33 cellular contexts compared by ENCODE assay signal in the genomic region with DNA sequence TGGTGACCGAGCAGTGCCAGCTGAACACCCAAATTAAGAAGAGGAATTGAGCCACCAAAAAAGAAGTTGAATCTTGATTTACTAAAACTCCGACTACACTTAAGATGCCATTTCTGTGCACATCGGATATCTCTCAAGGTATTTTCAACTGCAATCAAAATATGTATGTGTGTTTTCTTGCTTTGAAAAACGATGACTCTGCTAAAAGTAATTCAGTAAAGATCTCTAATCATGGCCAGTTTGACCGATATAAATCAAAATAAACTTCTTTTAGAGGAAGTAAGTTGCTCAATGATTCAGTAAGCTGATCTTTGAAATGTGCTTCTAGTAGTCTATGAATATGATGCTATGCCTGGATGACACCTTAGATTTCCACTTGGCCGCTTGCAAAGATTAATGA.
"Had no signal": no experiment of that assay in that cellular context is flagged by ENCODE, and none has a peak within 500 bp of the region (broad histone marks: within the 10 kb centered on the region; RNA-seq: fewer than 3 reads in every experiment).

No MANE protein-coding gene starts in this region.

- H3K27ac ChIP-seq: adrenal gland, body of pancreas, brain microvascular endothelial cell, breast epithelium, VCaP had no signal

- FAIRE-seq: astrocyte, TTC549 had no signal

- H3K4me3 ChIP-seq: adrenal gland, body of pancreas, breast epithelium had no signal

- H3K27me3 ChIP-seq: adrenal gland, body of pancreas, brain microvascular endothelial cell, breast epithelium had no signal

- H3K9me3 ChIP-seq: adrenal gland, body of pancreas, breast epithelium had no signal

- H3K4me1 ChIP-seq: adrenal gland, body of pancreas, breast epithelium had no signal

- H3K36me3 ChIP-seq: adrenal gland, brain microvascular endothelial cell, breast epithelium had no signal

- ATAC-seq: activated CD8-positive, alpha-beta T cell treated with anti-CD3 and anti-CD28 coated beads for 36 hours; activated naive CD4-positive, alpha-beta T cell treated with anti-CD3 and anti-CD28 coated beads, Interleukin-2, amount 50 U/mL, for 72 hours; activated T-cell treated with anti-CD3 and anti-CD28 coated beads, Interleukin-2, amount 50 U/mL, for 4 hours; activated T-cell treated with anti-CD3 and anti-CD28 coated beads, Interleukin-2, amount 50 U/mL, for 72 hours; activated T-helper 17 cell treated with anti-CD3 and anti-CD28 coated beads, Interleukin-2, amount 50 U/mL, for 72 hours; body of pancreas had no signal

- DNase-seq: activated B cell treated with CpG ODN at 0.5 μM for 24 hours; activated CD4-positive, alpha-beta memory T cell treated with anti-CD3 and anti-CD28 coated beads for 36 hours; activated CD4-positive, alpha-beta T cell treated with anti-CD3 and anti-CD28 coated beads for 4 hours; activated CD4-positive, alpha-beta T cell treated with anti-CD3 and anti-CD28 coated beads, Interleukin-2, amount 10 ng/mL, durations not matched to agents 24 days and 14 days; activated CD4-positive, alpha-beta T cell treated with anti-CD3 and anti-CD28 coated beads, Interleukin-2, amount 50 U/mL, for 1 hour; activated CD4-positive, alpha-beta T cell treated with anti-CD3 and anti-CD28 coated beads, Interleukin-2, amount 50 U/mL, for 4 hours; activated CD4-positive, CD25-positive, alpha-beta regulatory T cell treated with anti-CD3 and anti-CD28 coated beads, Interleukin-2, amount 50 U/mL, for 72 hours; activated CD8-positive, alpha-beta memory T cell treated with anti-CD3 and anti-CD28 coated beads, Interleukin-2, amount 50 U/mL, for 4 hours; activated CD8-positive, alpha-beta T cell treated with anti-CD3 and anti-CD28 coated beads for 36 hours; activated effector memory CD4-positive, alpha-beta T cell treated with anti-CD3 and anti-CD28 coated beads, Interleukin-2, amount 50 U/mL, for 16 hours; activated gamma-delta T cell treated with Interleukin-2 at 50 U/mL for 16 hours; activated naive CD4-positive, alpha-beta T cell; activated naive CD4-positive, alpha-beta T cell treated with anti-CD3 and anti-CD28 coated beads for 36 hours; activated naive CD4-positive, alpha-beta T cell treated with anti-CD3 and anti-CD28 coated beads, Interleukin-2, amount 50 U/mL, for 16 hours; activated naive CD8-positive, alpha-beta T cell treated with anti-CD3 and anti-CD28 coated beads for 36 hours; activated T-cell treated with anti-CD3 and anti-CD28 coated beads for 4 hours; activated T-cell treated with anti-CD3 and anti-CD28 coated beads, Interleukin-2, amount 50 U/mL, for 1 hour; activated T-cell treated with anti-CD3 and anti-CD28 coated beads, Interleukin-2, amount 50 U/mL, for 4 hours; activated T-cell treated with anti-CD3 and anti-CD28 coated beads, Interleukin-2, amount 50 U/mL, for 72 hours; adrenal gland; amniotic stem cell; aorta; body of pancreas; brain microvascular endothelial cell; central memory CD4-positive, alpha-beta T cell; T-helper 2 cell; T-helper 9 cell had no signal
